ENCODE assay signal across 15 cellular contexts in genomic region chr2:148812306-148812705, GRCh38.
DNase-seq lines count a peak whose midpoint lies in the region; ATAC-seq and TF ChIP-seq lines count a peak whose summit lies in the region.
"Had no signal": no experiment of that assay in that cellular context is flagged by ENCODE, and none has a peak within 500 bp of the region (broad histone marks: within the 10 kb centered on the region; RNA-seq: fewer than 3 reads in every experiment).

No MANE protein-coding gene starts in this region.

- CTCF ChIA-PET in GM10248 (lab: Yijun Ruan, JAX): interaction anchor here (1.0 to 1.8 kb wide), 4 partner anchors 12 to 51 kb away, joined by 3 to 4 read pairs (median 4); no protein-coding TSS in a partner anchor

- H3K4me1 ChIP-seq in heart left ventricle: peaks cover 0 to 34% (median 15%) of the 10 kb centered on the region in 12 donors
- H3K4me1 ChIP-seq in left lung: peaks cover 0 to 5% of the 10 kb centered on the region in 2 donors

- 28 to 59% (median 38%) methylated on average over 4 to 6 of the region's 6 CpGs for WGBS in heart left ventricle, 4 donors

- H3K36me3 ChIP-seq in heart left ventricle (no peaks in the 10 kb centered on the region), left lung (no peaks in the 10 kb centered on the region)

- peak; percentile 28 to 73 (median 60) for DNase-seq in heart left ventricle
- DNase-seq in Right ventricle myocardium inferior (ENCODE audit: missing footprints): no peak
- peak; percentile 76 to 89 for DNase-seq in cardiac fibroblast (ENCODE audit: low read depth in 2 of 2)
- DNase-seq in left lung: peak in 1 of 2 donors; percentile 48
- DNase-seq in HT-29 (ENCODE audit: low spot score): no peak
- DNase-seq in NCI-H748 treated with DMSO at 0.1 percent for 48 hours (lab: John Stamatoyannopoulos, UW): no peak
- DNase-seq in mucosa of gallbladder (ENCODE audit: low spot score): no peak
- no peak for DNase-seq in GM10248 (ENCODE audit: extremely low spot score)
- DNase-seq: activated naive CD4-positive, alpha-beta T cell treated with anti-CD3 and anti-CD28 coated beads for 36 hours; erythroblast; midbrain; NCI-H774; stimulated activated CD4-positive, alpha-beta T cell treated with anti-CD3 and anti-CD28 coated beads, Interleukin-2, amount 100 ng/mL, for 48 hours; trophoblast cell had no signal

- peak overlapping the region in 1 of 12 donors; percentile 15 for H3K27ac ChIP-seq in heart left ventricle
- no peak overlapping the region for H3K27ac ChIP-seq in left lung

- H3K4me3 ChIP-seq in heart left ventricle: no peak overlapping the region
- H3K4me3 ChIP-seq in cardiac fibroblast (replicated peaks in 1 of 2; ENCODE audit: low read depth in 2 of 2, low read length in 2 of 2): no peak overlapping the region
- H3K4me3 ChIP-seq in left lung: no peak overlapping the region
- H3K4me3 ChIP-seq: K562 had no signal

- ATAC-seq in heart left ventricle: peak; percentile 32 to 76 (median 68)
- no peak for ATAC-seq in Right ventricle myocardium inferior
- peak; percentile 46 for ATAC-seq in left lung

- POLR2A ChIA-PET in GM10248 (lab: Yijun Ruan, JAX): no interaction called here

- TF ChIP-seq CTCF in heart left ventricle (IDR thresholded peaks at IDR 0.05) (no peak), cardiac fibroblast (IDR thresholded peaks at IDR 0.05; ENCODE audit: low read depth, low read length) (no peak), left lung (IDR thresholded peaks at IDR 0.05) (no peak), GM10248 (IDR thresholded peaks at IDR 0.05; ENCODE audit: control extremely low read depth, extremely low read depth, low read depth, missing control alignments) (no peak)

- H3K27me3 ChIP-seq in heart left ventricle: no peaks in the 10 kb centered on the region
- H3K27me3 ChIP-seq in left lung: peaks cover 0 to 7% of the 10 kb centered on the region in 2 donors

- no peak for TF ChIP-seq POLR2A in heart left ventricle (IDR thresholded peaks at IDR 0.05)

- intact Hi-C loops in heart left ventricle (cut with DNase I) (loop anchor here in 1 of 10 donors (10.0 kb wide), 1 partner anchor 168 kb away; the partner anchor contains the start of gene EPC2), Right ventricle myocardium inferior (cut with DNase I) (no loop called here), left lung (cut with DNase I) (no loop called here)

- no peaks in the 10 kb centered on the region for H3K9me3 ChIP-seq in heart left ventricle
- H3K9me3 ChIP-seq in left lung: no peaks in the 10 kb centered on the region

Comparison
In these comparisons a context has a peak if more than half of its experiments do, and no peak if none do; other contexts are left out.
1. DNase-seq: peak in heart left ventricle (5 of 5) and cardiac fibroblast (2 of 2); none in Right ventricle myocardium inferior (single experiment), HT-29 (single experiment), NCI-H748 treated with DMSO at 0.1 percent for 48 hours (single experiment), mucosa of gallbladder (single experiment) and GM10248 (single experiment).